In the genomic region with DNA sequence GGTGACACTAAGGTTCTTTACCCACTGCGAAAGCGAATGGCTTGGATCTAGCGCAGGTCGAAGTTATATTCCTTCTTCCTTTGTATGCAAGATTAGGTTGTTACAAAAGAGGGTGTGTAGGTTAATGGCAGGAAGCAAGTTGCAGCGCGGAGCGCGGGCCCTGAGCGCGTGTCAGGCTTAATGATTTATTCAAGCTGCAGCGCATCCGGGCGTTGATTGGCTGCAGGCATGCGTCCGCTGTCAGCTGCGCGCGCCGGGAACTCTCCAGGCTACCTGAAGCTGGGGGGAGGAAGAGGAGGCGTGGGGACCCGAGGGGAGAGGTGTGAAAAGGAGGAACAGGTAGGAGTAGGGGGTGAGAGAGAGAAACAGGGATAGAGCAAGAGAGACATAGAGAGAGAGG, we compare ENCODE assay signal across 9 cellular contexts. TPM values are rescaled to one million over a fixed set of nuclear protein-coding genes. Genes with fewer than 3 reads are reported as not detected.
DNase-seq lines count a peak whose midpoint lies in the region; ATAC-seq and TF ChIP-seq lines count a peak whose summit lies in the region.
"Had no signal": no experiment of that assay in that cellular context is flagged by ENCODE, and none has a peak within 500 bp of the region (broad histone marks: within the 10 kb centered on the region; RNA-seq: fewer than 3 reads in every experiment).

No MANE protein-coding gene starts in this region.

- H3K36me3 ChIP-seq in CD8-positive, alpha-beta T cell (ENCODE audit: insufficient read depth, low read length) = no peaks in the 10 kb centered on the region

- no peaks in the 10 kb centered on the region for H3K9me3 ChIP-seq in CD8-positive, alpha-beta T cell (ENCODE audit: low read length)

- peaks cover 83% of the 10 kb centered on the region for H3K27me3 Mint-ChIP-seq in CD8-positive, alpha-beta T cell (ENCODE audit: low read depth)

- peaks cover 29% of the 10 kb centered on the region for H3K27me3 ChIP-seq in CD8-positive, alpha-beta T cell (ENCODE audit: insufficient read depth, low read length)

- no peak for TF ChIP-seq CTCF in CD8-positive, alpha-beta T cell (IDR thresholded peaks at IDR 0.05)

- H3K27ac ChIP-seq in CD8-positive, alpha-beta T cell (ENCODE audit: low read depth, low read length) = no peak overlapping the region

- no peak overlapping the region for H3K4me3 ChIP-seq in CD8-positive, alpha-beta T cell (ENCODE audit: low read depth, low read length)

- ATAC-seq in CD8-positive, alpha-beta T cell = no peak
- ATAC-seq in GM21619 (IDR thresholded peaks at IDR 0.05; ENCODE audit: unreplicated experiment) (peak; percentile 67), GM18870 (IDR thresholded peaks at IDR 0.05; ENCODE audit: unreplicated experiment) (no peak), GM19395 (IDR thresholded peaks at IDR 0.05; ENCODE audit: unreplicated experiment) (no peak), GM18520 (IDR thresholded peaks at IDR 0.05; ENCODE audit: unreplicated experiment) (no peak)

- H3K9me3 Mint-ChIP-seq in CD8-positive, alpha-beta T cell = peaks cover 6% of the 10 kb centered on the region

- CTCF ChIA-PET in CD8-positive, alpha-beta T cell (lab: Charles Lee) = interaction anchor here (0.7 kb wide), 1 partner anchor 508 kb away, joined by 3 read pairs; no protein-coding TSS in a partner anchor

- no peaks in the 10 kb centered on the region for H3K36me3 Mint-ChIP-seq in CD8-positive, alpha-beta T cell

- no peak for DNase-seq in CD8-positive, alpha-beta T cell
- DNase-seq in NCI-H510A treated with DMSO at 0.1 percent for 48 hours (lab: John Stamatoyannopoulos, UW) = peak; percentile 94
- DNase-seq in iPS-NIHi11 (ENCODE audit: low spot score) = peak; percentile 64
- no peak for DNase-seq in 8988T

- H3K4me1 Mint-ChIP-seq in CD8-positive, alpha-beta T cell (ENCODE audit: low read depth) = peaks cover 32% of the 10 kb centered on the region

- peaks cover 12% of the 10 kb centered on the region for H3K4me1 ChIP-seq in CD8-positive, alpha-beta T cell (ENCODE audit: insufficient read depth, low read length)

- no peak overlapping the region for H3K27ac Mint-ChIP-seq in CD8-positive, alpha-beta T cell

- peak overlapping the region; percentile 70 for H3K4me3 Mint-ChIP-seq in CD8-positive, alpha-beta T cell

- POLR2A ChIA-PET in CD8-positive, alpha-beta T cell (lab: Charles Lee) = no interaction called here

- intact Hi-C loops in CD8-positive, alpha-beta T cell (cut with DNase I, micrococcal nuclease) = no loop called here

RNA-seq across cellular contexts. Expression of a gene that starts 7.4 kb away (rescaled TPM):
- not detected for total RNA-seq in CD8-positive, alpha-beta T cell
- total RNA-seq: skeletal muscle tissue had no signal

RNA-seq across cellular contexts. Expression of a gene that starts 47.8 kb away (rescaled TPM):
- total RNA-seq in CD8-positive, alpha-beta T cell = not detected
- total RNA-seq: skeletal muscle tissue had no signal

Comparison
In these comparisons a context has a peak if more than half of its experiments do, and no peak if none do; other contexts are left out.
1. DNase-seq: peak in NCI-H510A treated with DMSO at 0.1 percent for 48 hours (single experiment) and iPS-NIHi11 (single experiment); none in CD8-positive, alpha-beta T cell (0 of 7) and 8988T (single experiment).